ENCODE assay signal across 8 cellular contexts in genomic region chr12:1594045-1594294, GRCh38. TPM values are rescaled to one million over a fixed set of nuclear protein-coding genes. Genes with fewer than 3 reads are reported as not detected.
DNase-seq lines count a peak whose midpoint lies in the region; ATAC-seq and TF ChIP-seq lines count a peak whose summit lies in the region.

No MANE protein-coding gene starts in this region.

- peaks cover 58% of the 10 kb centered on the region for H3K4me1 Mint-ChIP-seq in activated naive CD4-positive, alpha-beta T cell treated with anti-CD3 and anti-CD28 coated beads, Interleukin-2, amount 50 U/mL, for 24 hours

- peak overlapping the region; percentile 97 for H3K27ac ChIP-seq in hepatocyte
- H3K27ac ChIP-seq in skin epidermis: peak overlapping the region; percentile 50 to 96 (median 86)

- H4K20me1 ChIP-seq in hepatocyte (ENCODE audit: insufficient read depth, poor library complexity, severe bottlenecking): peaks cover 36% of the 10 kb centered on the region

- H3K4me1 ChIP-seq in hepatocyte (ENCODE audit: insufficient read depth): peaks cover 41% of the 10 kb centered on the region

- TF ChIP-seq CTCF in GM13976 (IDR thresholded peaks at IDR 0.05; ENCODE audit: borderline replicate concordance, control extremely low read depth, extremely low read depth, insufficient read depth, missing control alignments): no peak
- no peak for TF ChIP-seq CTCF in hepatocyte (IDR thresholded peaks at IDR 0.05; ENCODE audit: poor library complexity)

- no peaks in the 10 kb centered on the region for H3K9me2 ChIP-seq in hepatocyte (replicated peaks; ENCODE audit: insufficient read depth)

- H3K36me3 ChIP-seq in hepatocyte (replicated peaks; ENCODE audit: insufficient read depth, low read depth): no peaks in the 10 kb centered on the region

- no peaks in the 10 kb centered on the region for H3K27me3 ChIP-seq in hepatocyte

- in situ Hi-C loops in GM13976 (cut with MboI; ENCODE audit: low sequenced_read_pairs, unreplicated experiment): loop anchor here (25.0 kb wide), 1 partner anchor 1032 kb away; no protein-coding TSS in a partner anchor

- DNase-seq in AG08396 (ENCODE audit: low spot score): peak; percentile 73
- peak; percentile 84 for DNase-seq in GM13976 (ENCODE audit: low spot score)
- peak; percentile 83 for DNase-seq in NCI-H2171 (lab: John Stamatoyannopoulos, UW)
- DNase-seq in hepatocyte (ENCODE audit: low spot score): no peak
- DNase-seq in Ammon's horn (ENCODE audit: low spot score): no peak

- peak overlapping the region; percentile 88 for H3K4me3 Mint-ChIP-seq in activated naive CD4-positive, alpha-beta T cell treated with anti-CD3 and anti-CD28 coated beads, Interleukin-2, amount 50 U/mL, for 24 hours

- no peaks in the 10 kb centered on the region for H3K9me3 ChIP-seq in hepatocyte (ENCODE audit: low read depth)

- peak overlapping the region; percentile 35 for H2AFZ ChIP-seq in hepatocyte

- no peaks in the 10 kb centered on the region for H3K9me3 Mint-ChIP-seq in activated naive CD4-positive, alpha-beta T cell treated with anti-CD3 and anti-CD28 coated beads, Interleukin-2, amount 50 U/mL, for 24 hours

- WGBS in hepatocyte (ENCODE audit: low lambda C conversion rate, missing lambda C conversion rate): no CpG with 5 or more reads among the region's 36 CpGs

- peak overlapping the region; percentile 97 for H3K4me2 ChIP-seq in hepatocyte

- peaks cover 7% of the 10 kb centered on the region for H3K36me3 Mint-ChIP-seq in activated naive CD4-positive, alpha-beta T cell treated with anti-CD3 and anti-CD28 coated beads, Interleukin-2, amount 50 U/mL, for 24 hours

- peak; percentile 57 for ATAC-seq in HG02870 (IDR thresholded peaks at IDR 0.05; ENCODE audit: unreplicated experiment)

- H3K27ac Mint-ChIP-seq in activated naive CD4-positive, alpha-beta T cell treated with anti-CD3 and anti-CD28 coated beads, Interleukin-2, amount 50 U/mL, for 24 hours: no peak overlapping the region

- peaks cover 49% of the 10 kb centered on the region for H3K79me2 ChIP-seq in hepatocyte

- H3K4me3 ChIP-seq in hepatocyte: peak overlapping the region; percentile 94
- H3K4me3 ChIP-seq in skin epidermis: peak overlapping the region; percentile 59 to 79 (median 74)

- H3K27me3 Mint-ChIP-seq in activated naive CD4-positive, alpha-beta T cell treated with anti-CD3 and anti-CD28 coated beads, Interleukin-2, amount 50 U/mL, for 24 hours: no peaks in the 10 kb centered on the region

RNA-seq across cellular contexts. Expression of gene FBXL14, which starts 0.4 kb away (rescaled TPM):
- total RNA-seq in hepatocyte: 8.6 and 13.5 TPM in 2 replicates
- 10.7 and 11.7 TPM in 2 replicates for polyA plus RNA-seq in hepatocyte

RNA-seq across cellular contexts. Expression of gene WNT5B, which starts 35.1 kb away (rescaled TPM):
- 16.6 and 19.9 TPM in 2 replicates for total RNA-seq in hepatocyte
- 35.3 and 46.7 TPM in 2 replicates for polyA plus RNA-seq in hepatocyte

Comparison
In these comparisons a context has a peak if more than half of its experiments do, and no peak if none do; other contexts are left out.
1. DNase-seq: peak in AG08396 (single experiment), GM13976 (single experiment) and NCI-H2171 (single experiment); none in hepatocyte (single experiment) and Ammon's horn (single experiment).